1 cellular context compared by ENCODE assay signal in the genomic region with DNA sequence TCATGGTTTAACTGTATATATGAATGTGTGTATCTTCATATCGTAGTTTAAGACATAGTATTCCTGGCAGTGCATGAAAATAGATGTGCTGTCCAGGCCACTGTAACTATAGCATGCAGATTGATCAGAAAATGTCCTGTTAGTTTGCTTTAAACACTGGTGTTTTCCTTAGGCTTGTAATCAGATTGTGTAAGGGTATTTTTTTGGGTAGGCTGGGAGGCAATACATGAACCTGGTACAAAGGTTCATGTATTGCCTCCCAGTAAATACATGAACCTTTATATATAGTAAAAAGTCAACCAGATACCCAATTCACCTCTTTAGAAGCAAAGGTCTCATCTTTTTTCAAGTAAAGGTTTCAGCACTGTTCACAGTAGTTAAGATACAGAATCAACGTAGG.
TF ChIP-seq lines count a peak whose summit lies in the region.

No MANE protein-coding gene starts in this region.

TF ChIP-seq in K562, 482 proteins besides CTCF, POLR2A, EP300 and RAD21:
- no peak for TF ChIP-seq ZNF408 (CRISPR knock-in tag; IDR thresholded peaks at IDR 0.05; ENCODE audit: low read depth)
- no peak for TF ChIP-seq ERF (CRISPR knock-in tag; IDR thresholded peaks at IDR 0.05)
- TF ChIP-seq FOXJ3 (CRISPR knock-in tag; IDR thresholded peaks at IDR 0.05) = no peak
- TF ChIP-seq NFYB (IDR thresholded peaks at IDR 0.05; ENCODE audit: extremely low read depth, insufficient read length) = no peak
- TF ChIP-seq, protein P1, sequence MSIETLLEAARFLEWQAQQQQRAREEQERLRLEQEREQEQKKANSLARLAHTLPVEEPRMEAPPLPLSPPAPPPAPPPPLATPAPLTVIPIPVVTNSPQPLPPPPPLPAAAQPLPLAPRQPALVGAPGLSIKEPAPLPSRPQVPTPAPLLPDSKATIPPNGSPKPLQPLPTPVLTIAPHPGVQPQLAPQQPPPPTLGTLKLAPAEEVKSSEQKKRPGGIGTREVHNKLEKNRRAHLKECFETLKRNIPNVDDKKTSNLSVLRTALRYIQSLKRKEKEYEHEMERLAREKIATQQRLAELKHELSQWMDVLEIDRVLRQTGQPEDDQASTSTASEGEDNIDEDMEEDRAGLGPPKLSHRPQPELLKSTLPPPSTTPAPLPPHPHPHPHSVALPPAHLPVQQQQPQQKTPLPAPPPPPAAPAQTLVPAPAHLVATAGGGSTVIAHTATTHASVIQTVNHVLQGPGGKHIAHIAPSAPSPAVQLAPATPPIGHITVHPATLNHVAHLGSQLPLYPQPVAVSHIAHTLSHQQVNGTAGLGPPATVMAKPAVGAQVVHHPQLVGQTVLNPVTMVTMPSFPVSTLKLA (conservative IDR thresholded peaks at IDR 0.05) = no peak
- TF ChIP-seq YBX1 (IDR thresholded peaks at IDR 0.05) = no peak
